Comparison of ENCODE assay signal across 1 cellular context in genomic region chr15:39456113-39456512, GRCh38.
TF ChIP-seq lines count a peak whose summit lies in the region.

No MANE protein-coding gene starts in this region.

TF ChIP-seq in A549, 52 proteins besides CTCF, POLR2A, EP300 and RAD21 (continued from another document):
- TF ChIP-seq REST (IDR thresholded peaks at IDR 0.05) = no peak
- no peak for TF ChIP-seq ATOH8 (CRISPR knock-in tag; IDR thresholded peaks at IDR 0.05; ENCODE audit: low read depth)
- no peak for TF ChIP-seq RNF2 (IDR thresholded peaks at IDR 0.05; ENCODE audit: borderline replicate concordance, low read depth)
- no peak for TF ChIP-seq TP53 (CRISPR knock-in tag; IDR thresholded peaks at IDR 0.05)
- no peak for TF ChIP-seq CBX8 (IDR thresholded peaks at IDR 0.05)
- TF ChIP-seq PHF8 (IDR thresholded peaks at IDR 0.05; ENCODE audit: borderline replicate concordance, low read depth) = no peak
- TF ChIP-seq HES2 (IDR thresholded peaks at IDR 0.05) = no peak
- no peak for TF ChIP-seq NFE2L2 (conservative IDR thresholded peaks at IDR 0.05; ENCODE audit: low read length)
TF ChIP-seq in A549: peak in this region for 0.
